In the genomic region with DNA sequence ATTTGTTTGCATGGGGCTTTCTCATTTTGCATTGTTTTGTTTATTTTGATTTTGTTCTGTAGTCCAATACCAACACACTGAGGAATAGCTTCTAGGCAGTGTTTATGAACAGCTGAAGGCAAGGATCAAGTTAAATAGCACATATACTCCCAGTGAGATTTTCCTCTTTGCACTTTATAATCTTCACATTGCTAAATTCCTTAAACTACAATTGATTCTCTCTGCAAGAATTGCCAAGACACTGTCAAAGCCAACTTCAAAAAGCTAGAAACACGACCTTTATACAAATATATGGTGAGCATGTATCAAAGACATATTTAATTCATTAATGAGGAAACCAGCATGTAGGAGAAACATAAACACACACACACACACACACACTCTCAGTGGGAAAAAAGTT, we compare ENCODE assay signal across 16 cellular contexts.
DNase-seq lines count a peak whose midpoint lies in the region; ATAC-seq, FAIRE-seq and TF ChIP-seq lines count a peak whose summit lies in the region.
"Had no signal": no experiment of that assay in that cellular context is flagged by ENCODE, and none has a peak within 500 bp of the region (broad histone marks: within the 10 kb centered on the region; RNA-seq: fewer than 3 reads in every experiment).

No MANE protein-coding gene starts in this region.

- H4K5ac ChIP-seq in IMR-90 (ENCODE audit: low read depth, low read length): no peak overlapping the region

- H3K23ac ChIP-seq in IMR-90 (ENCODE audit: low read depth, low read length): no peak overlapping the region

- no peak for ATAC-seq in CD4-positive, alpha-beta T cell (ENCODE audit: poor library complexity)
- peak; percentile 42; the same call in 1 of the 2 replicates for ATAC-seq in IMR-90 (ENCODE audit: low read depth)
- no peak for ATAC-seq in GM18861 (IDR thresholded peaks at IDR 0.05; ENCODE audit: unreplicated experiment)

- no peaks in the 10 kb centered on the region for H3K79me1 ChIP-seq in IMR-90 (ENCODE audit: low read depth in 1 of 2, low read length in 2 of 2)

- no peak for DNase-seq in CD4-positive, alpha-beta T cell
- DNase-seq in IMR-90 (peak; percentile 8), astrocyte (ENCODE audit: low read depth) (no peak), left kidney (ENCODE audit: low read depth, low spot score) (peak; percentile 23), D721Med (ENCODE audit: insufficient read length, low spot score) (no peak), NCI-H2081 (lab: John Stamatoyannopoulos, UW) (no peak)
- DNase-seq: BE2C; Caco-2; CD8-positive, alpha-beta T cell; DMS53 had no signal

- no peaks in the 10 kb centered on the region for H3K36me3 Mint-ChIP-seq in CD4-positive, alpha-beta T cell (ENCODE audit: low read depth)
- H3K36me3 Mint-ChIP-seq in astrocyte (ENCODE audit: low read depth, unreplicated experiment): no peaks in the 10 kb centered on the region
- H3K36me3 Mint-ChIP-seq: CD8-positive, alpha-beta T cell had no signal

- no peak overlapping the region for H3K14ac ChIP-seq in IMR-90 (replicated peaks; ENCODE audit: low read depth, low read length)

- H3K36me3 ChIP-seq in IMR-90 (ENCODE audit: control insufficient read depth, insufficient read depth, low read length) (no peaks in the 10 kb centered on the region), astrocyte (ENCODE audit: insufficient read depth, low read length) (no peaks in the 10 kb centered on the region)
- H3K36me3 ChIP-seq: BE2C, HAP-1 had no signal

- H3K4me3 ChIP-seq in IMR-90 (ENCODE audit: insufficient read depth, low read depth, low read length) (no peak overlapping the region), astrocyte (ENCODE audit: insufficient read depth, low read depth, low read length) (no peak overlapping the region)
- H3K4me3 ChIP-seq: HAP-1 had no signal

- no peak for TF ChIP-seq RAD21 in IMR-90 (IDR thresholded peaks at IDR 0.05; ENCODE audit: low read length)

- H3K9ac ChIP-seq in IMR-90 (ENCODE audit: low read depth, low read length): no peak overlapping the region
- H3K9ac ChIP-seq in astrocyte (ENCODE audit: low read length): no peak overlapping the region

- H3K27ac ChIP-seq in CD4-positive, alpha-beta T cell (ENCODE audit: low read depth, low read length): no peak overlapping the region
- H3K27ac ChIP-seq in IMR-90 (ENCODE audit: insufficient read depth, low read length) (no peak overlapping the region), astrocyte (ENCODE audit: low read depth, low read length) (no peak overlapping the region)
- H3K27ac ChIP-seq: C4-2B had no signal

- H3K56ac ChIP-seq in IMR-90 (ENCODE audit: extremely low read depth, insufficient read depth, low read length): no peak overlapping the region

- H3K4ac ChIP-seq in IMR-90 (ENCODE audit: low read depth, low read length): no peak overlapping the region

- intact Hi-C loops in CD4-positive, alpha-beta T cell (cut with DNase I, micrococcal nuclease): no loop called here
- intact Hi-C loops in IMR-90 (cut with micrococcal nuclease): no loop called here

- no peak overlapping the region for H4K8ac ChIP-seq in IMR-90 (ENCODE audit: low read depth in 2 of 2, low read length in 2 of 2)

- H2BK120ac ChIP-seq in IMR-90 (ENCODE audit: low read depth, low read length): no peak overlapping the region

- H2BK15ac ChIP-seq in IMR-90 (ENCODE audit: low read depth, low read length): no peak overlapping the region

- H4K20me1 ChIP-seq in IMR-90 (ENCODE audit: insufficient read depth, low read length) (no peaks in the 10 kb centered on the region), astrocyte (ENCODE audit: insufficient read depth, low read length) (no peaks in the 10 kb centered on the region)

- no peak overlapping the region for H2BK20ac ChIP-seq in IMR-90 (ENCODE audit: low read depth, low read length)

- H3K4me1 Mint-ChIP-seq in CD4-positive, alpha-beta T cell (ENCODE audit: low read depth): peaks cover 36% of the 10 kb centered on the region
- peaks cover 7% of the 10 kb centered on the region for H3K4me1 Mint-ChIP-seq in astrocyte (ENCODE audit: low read depth, unreplicated experiment)

- H3K4me1 ChIP-seq in IMR-90 (ENCODE audit: control insufficient read depth, insufficient read depth, low read length): peaks cover 4% of the 10 kb centered on the region
- H3K4me1 ChIP-seq in astrocyte (ENCODE audit: insufficient read depth, low read length): peaks cover 4% of the 10 kb centered on the region
- H3K4me1 ChIP-seq: BE2C, Caco-2 had no signal

- POLR2A ChIA-PET in CD4-positive, alpha-beta T cell (lab: Charles Lee): no interaction called here
- POLR2A ChIA-PET in IMR-90 (lab: Charles Lee; ENCODE audit: unreplicated experiment): no interaction called here

- no peaks in the 10 kb centered on the region for H3K79me2 ChIP-seq in astrocyte (ENCODE audit: insufficient read depth, low read length)

- FAIRE-seq in astrocyte (lab: Jason Lieb, UNC): peak; percentile 52
- no peak for FAIRE-seq in D721Med (lab: Jason Lieb, UNC)
- FAIRE-seq: A204.1, GM18507, H1 had no signal

- no peak overlapping the region for H2AK5ac ChIP-seq in IMR-90 (ENCODE audit: low read depth, low read length)

- H2BK5ac ChIP-seq in IMR-90 (ENCODE audit: low read depth, low read length, poor library complexity, severe bottlenecking): no peak overlapping the region

- no peaks in the 10 kb centered on the region for H3K27me3 ChIP-seq in CD4-positive, alpha-beta T cell (ENCODE audit: control insufficient read depth, insufficient read depth, low read length)
- H3K27me3 ChIP-seq in IMR-90 (ENCODE audit: control insufficient read depth, insufficient read depth, low read length) (no peaks in the 10 kb centered on the region), astrocyte (ENCODE audit: insufficient read depth, low read length) (no peaks in the 10 kb centered on the region)
- H3K27me3 ChIP-seq: BE2C had no signal

- no peaks in the 10 kb centered on the region for H3K27me3 Mint-ChIP-seq in CD4-positive, alpha-beta T cell
- no peaks in the 10 kb centered on the region for H3K27me3 Mint-ChIP-seq in astrocyte (ENCODE audit: low read depth, unreplicated experiment)

- no peak overlapping the region for H3K18ac ChIP-seq in IMR-90 (ENCODE audit: low read depth, low read length)

- no peak overlapping the region for H4K91ac ChIP-seq in IMR-90 (ENCODE audit: insufficient read depth, low read depth, low read length)

- H2AFZ ChIP-seq in IMR-90 (replicated peaks; ENCODE audit: low read length, poor library complexity) (no peak overlapping the region), astrocyte (ENCODE audit: low read depth, low read length) (no peak overlapping the region)

- no peak for TF ChIP-seq POLR2A in IMR-90 (IDR thresholded peaks at IDR 0.05; ENCODE audit: low read depth, low read length)

- BruUV-seq in IMR-90 (replicated peaks; lab: Mats Ljungman, UMichigan): no TSS peak

- no peak for TF ChIP-seq CTCF in CD4-positive, alpha-beta T cell (IDR thresholded peaks at IDR 0.05)
- TF ChIP-seq CTCF in IMR-90 (conservative IDR thresholded peaks at IDR 0.05; ENCODE audit: low read depth, low read length) (no peak), astrocyte (IDR thresholded peaks at IDR 0.05; ENCODE audit: insufficient read depth, low read depth, low read length) (no peak), D721Med (IDR thresholded peaks at IDR 0.05; ENCODE audit: insufficient read depth, missing control alignments) (no peak)

- H3K4me3 Mint-ChIP-seq in CD4-positive, alpha-beta T cell: no peak overlapping the region
- no peak overlapping the region for H3K4me3 Mint-ChIP-seq in astrocyte (ENCODE audit: unreplicated experiment)
- H3K4me3 Mint-ChIP-seq: CD8-positive, alpha-beta T cell had no signal

- H3K4me2 ChIP-seq in IMR-90 (ENCODE audit: low read depth, low read length): no peak overlapping the region
- no peak overlapping the region for H3K4me2 ChIP-seq in astrocyte (ENCODE audit: low read length)

- in situ Hi-C loops in IMR-90 (cut with MboI; ENCODE audit: low sequenced_read_pairs): no loop called here

- no peaks in the 10 kb centered on the region for H3K9me3 Mint-ChIP-seq in CD4-positive, alpha-beta T cell
- no peaks in the 10 kb centered on the region for H3K9me3 Mint-ChIP-seq in astrocyte (ENCODE audit: unreplicated experiment)
- H3K9me3 Mint-ChIP-seq: CD8-positive, alpha-beta T cell had no signal

- dilution Hi-C loops in IMR-90 (cut with HindIII; ENCODE audit: low sequenced_read_pairs, unreplicated experiment): no loop called here

- no peak overlapping the region for H2AK9ac ChIP-seq in IMR-90 (replicated peaks; ENCODE audit: low read depth, low read length, poor library complexity)

- no peaks in the 10 kb centered on the region for H3K9me3 ChIP-seq in CD4-positive, alpha-beta T cell (ENCODE audit: control insufficient read depth, low read length)
- no peaks in the 10 kb centered on the region for H3K9me3 ChIP-seq in IMR-90 (ENCODE audit: control insufficient read depth, insufficient read depth, low read length)
- H3K9me3 ChIP-seq in astrocyte (ENCODE audit: insufficient read depth, low read depth, low read length): no peaks in the 10 kb centered on the region
- H3K9me3 ChIP-seq: BE2C, Caco-2, HAP-1 had no signal

- CTCF ChIA-PET in CD4-positive, alpha-beta T cell (lab: Charles Lee): interaction anchor here (1.2 to 1.3 kb wide), 4 partner anchors 11 to 184 kb away, joined by 3 to 5 read pairs (median 4); no protein-coding TSS in a partner anchor
- CTCF ChIA-PET in IMR-90 (lab: Yijun Ruan, JAX): no interaction called here

- peak overlapping the region; percentile 81 for H3K27ac Mint-ChIP-seq in CD4-positive, alpha-beta T cell
- no peak overlapping the region for H3K27ac Mint-ChIP-seq in astrocyte (ENCODE audit: unreplicated experiment)

- no CpG with 5 or more reads among the region's 1 CpG for WGBS in IMR-90 (ENCODE audit: extremely low coverage in 2 of 2, insufficient read length in 1 of 2), 2 experiments

- no peaks in the 10 kb centered on the region for H3K9me1 ChIP-seq in IMR-90 (ENCODE audit: insufficient read depth, low read length)

TF ChIP-seq in IMR-90, 13 proteins besides CTCF, POLR2A, EP300 and RAD21:
- TF ChIP-seq RFX5 (IDR thresholded peaks at IDR 0.05; ENCODE audit: low read depth, low read length) (no peak), NFE2L2 (IDR thresholded peaks at IDR 0.05; ENCODE audit: low read depth, low read length) (no peak), CHD1 (IDR thresholded peaks at IDR 0.05; ENCODE audit: low read depth, low read length) (no peak), BHLHE40 (IDR thresholded peaks at IDR 0.05; ENCODE audit: low read depth, low read length) (no peak), SMC3 (IDR thresholded peaks at IDR 0.05; ENCODE audit: low read depth, low read length) (no peak)
- TF ChIP-seq, protein P1, sequence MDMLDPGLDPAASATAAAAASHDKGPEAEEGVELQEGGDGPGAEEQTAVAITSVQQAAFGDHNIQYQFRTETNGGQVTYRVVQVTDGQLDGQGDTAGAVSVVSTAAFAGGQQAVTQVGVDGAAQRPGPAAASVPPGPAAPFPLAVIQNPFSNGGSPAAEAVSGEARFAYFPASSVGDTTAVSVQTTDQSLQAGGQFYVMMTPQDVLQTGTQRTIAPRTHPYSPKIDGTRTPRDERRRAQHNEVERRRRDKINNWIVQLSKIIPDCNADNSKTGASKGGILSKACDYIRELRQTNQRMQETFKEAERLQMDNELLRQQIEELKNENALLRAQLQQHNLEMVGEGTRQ (IDR thresholded peaks at IDR 0.05; ENCODE audit: low read depth, low read length): no peak
TF ChIP-seq in IMR-90: peak in this region for 0.

Comparison
In these comparisons a context has a peak if more than half of its experiments do, and no peak if none do; other contexts are left out.
1. DNase-seq: peak in IMR-90 (single experiment) and left kidney (single experiment); none in CD4-positive, alpha-beta T cell (0 of 10), astrocyte (single experiment), D721Med (single experiment) and NCI-H2081 (0 of 2).